Comparison of ENCODE assay signal across 15 cellular contexts in the genomic region with DNA sequence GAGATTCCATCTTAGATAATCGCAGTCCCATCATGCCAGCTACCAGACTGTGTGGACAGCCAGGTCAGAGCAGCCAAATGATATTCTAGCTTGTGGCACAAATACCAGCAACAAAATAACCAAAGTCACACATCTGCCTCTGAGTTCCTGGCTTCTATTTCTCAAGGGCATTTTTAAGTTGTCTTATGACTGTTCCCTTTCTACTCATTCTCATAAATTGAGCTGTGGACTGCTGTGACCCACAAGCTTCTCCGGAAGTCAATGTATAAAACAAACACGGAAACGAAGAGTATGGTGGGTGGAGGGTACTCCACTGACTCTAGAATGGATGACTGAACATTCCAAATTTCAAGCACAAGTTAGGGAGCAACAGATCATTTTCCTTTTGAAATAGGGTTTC. TPM values are rescaled to one million over a fixed set of nuclear protein-coding genes. Genes with fewer than 3 reads are reported as not detected.
DNase-seq lines count a peak whose midpoint lies in the region; ATAC-seq and TF ChIP-seq lines count a peak whose summit lies in the region.
"Had no signal": no experiment of that assay in that cellular context is flagged by ENCODE, and none has a peak within 500 bp of the region (broad histone marks: within the 10 kb centered on the region; RNA-seq: fewer than 3 reads in every experiment).

No MANE protein-coding gene starts in this region.

- no peak overlapping the region for H3K4ac ChIP-seq in mesenchymal stem cell (ENCODE audit: low read depth in 1 of 2, low read length in 2 of 2)

- no peak overlapping the region for H3K4me3 ChIP-seq in mesenchymal stem cell (ENCODE audit: insufficient read depth in 1 of 2, low read depth in 1 of 2, low read length in 2 of 2)

- no peak overlapping the region for H3K14ac ChIP-seq in mesenchymal stem cell (ENCODE audit: low read length in 2 of 2)

- intact Hi-C loops in MCF 10A (cut with micrococcal nuclease): loop anchor here (5.0 kb wide), 1 partner anchor 42 kb away; a partner anchor contains a TSS

- no peak overlapping the region for H3K4me3 Mint-ChIP-seq in MCF 10A (ENCODE audit: unreplicated experiment)
- H3K4me3 Mint-ChIP-seq: naive thymus-derived CD8-positive, alpha-beta T cell; stimulated activated naive CD8-positive, alpha-beta T cell treated with anti-CD3 and anti-CD28 coated beads, Interleukin-15, amount 100 ng/mL, for 72 hours had no signal

- H3K9ac ChIP-seq in mesenchymal stem cell (ENCODE audit: low read length): no peak overlapping the region

- H3K79me1 ChIP-seq in mesenchymal stem cell (replicated peaks; ENCODE audit: low read length, poor library complexity, severe bottlenecking): no peaks in the 10 kb centered on the region

- no peak overlapping the region for H3K27ac Mint-ChIP-seq in MCF 10A (ENCODE audit: low read depth, unreplicated experiment)
- H3K27ac Mint-ChIP-seq: stimulated activated naive CD8-positive, alpha-beta T cell treated with anti-CD3 and anti-CD28 coated beads, Interleukin-15, amount 100 ng/mL, for 72 hours had no signal

- H3K9me3 Mint-ChIP-seq in MCF 10A (ENCODE audit: unreplicated experiment): no peaks in the 10 kb centered on the region
- H3K9me3 Mint-ChIP-seq: naive thymus-derived CD8-positive, alpha-beta T cell; stimulated activated naive CD8-positive, alpha-beta T cell treated with anti-CD3 and anti-CD28 coated beads, Interleukin-15, amount 100 ng/mL, for 72 hours had no signal

- H3K27ac ChIP-seq in mesenchymal stem cell (ENCODE audit: low read length, poor library complexity, severe bottlenecking): peak overlapping the region; percentile 78
- H3K27ac ChIP-seq: HL-60 had no signal

- H3K23ac ChIP-seq in mesenchymal stem cell (ENCODE audit: low read length in 2 of 2): no peak overlapping the region

- 84% methylated on average over 4 of the region's 4 CpGs for WGBS in mesenchymal stem cell

- H3K27me3 Mint-ChIP-seq in MCF 10A (ENCODE audit: insufficient read depth, unreplicated experiment): no peaks in the 10 kb centered on the region
- H3K27me3 Mint-ChIP-seq: stimulated activated naive CD8-positive, alpha-beta T cell treated with anti-CD3 and anti-CD28 coated beads, Interleukin-15, amount 100 ng/mL, for 72 hours had no signal

- DNase-seq in mesenchymal stem cell (no peak), MCF 10A (ENCODE audit: unreplicated experiment) (no peak), SK-N-DZ (ENCODE audit: low spot score) (no peak), middle frontal gyrus (ENCODE audit: extremely low spot score, low spot score) (no peak), DMS114 treated with DMSO at 0.1 percent for 48 hours (lab: John Stamatoyannopoulos, UW; ENCODE audit: unreplicated experiment) (no peak)
- DNase-seq: activated CD8-positive, alpha-beta memory T cell treated with anti-CD3 and anti-CD28 coated beads, Interleukin-2, amount 50 U/mL, for 4 hours; Caco-2; naive thymus-derived CD8-positive, alpha-beta T cell; NCI-H1436; stimulated activated naive CD8-positive, alpha-beta T cell treated with anti-CD3 and anti-CD28 coated beads, Interleukin-15, amount 100 ng/mL, for 72 hours had no signal

- peaks cover 1 to 8% of the 10 kb centered on the region in 2 experiments for H3K36me3 ChIP-seq in mesenchymal stem cell (ENCODE audit: control insufficient read depth in 1 of 2, insufficient read depth in 2 of 2, low read depth in 1 of 2, low read length in 2 of 2)

- H2AFZ ChIP-seq in mesenchymal stem cell (ENCODE audit: low read depth, low read length): no peak overlapping the region

- H3K27me3 ChIP-seq in mesenchymal stem cell (ENCODE audit: control insufficient read depth in 1 of 2, insufficient read depth in 1 of 2, low read length in 2 of 2): no peaks in the 10 kb centered on the region

- H3K9me3 ChIP-seq in mesenchymal stem cell (ENCODE audit: control insufficient read depth, low read length): no peaks in the 10 kb centered on the region
- H3K9me3 ChIP-seq: Caco-2 had no signal

- peaks cover 16% of the 10 kb centered on the region for H3K4me1 Mint-ChIP-seq in MCF 10A (ENCODE audit: insufficient read depth, unreplicated experiment)

- POLR2A ChIA-PET in MCF 10A (lab: Yijun Ruan, JAX): no interaction called here

- no peak overlapping the region for H2BK120ac ChIP-seq in mesenchymal stem cell (ENCODE audit: low read depth, low read length)

- H2BK12ac ChIP-seq in mesenchymal stem cell (ENCODE audit: low read length in 2 of 2): no peak overlapping the region

- ATAC-seq in GM18867 (IDR thresholded peaks at IDR 0.05; ENCODE audit: unreplicated experiment) (peak; percentile 72), GM21723 (IDR thresholded peaks at IDR 0.05; ENCODE audit: unreplicated experiment) (peak; percentile 82), HG03439 (IDR thresholded peaks at IDR 0.05; ENCODE audit: unreplicated experiment) (peak; percentile 66)
- ATAC-seq: esophagus mucosa; naive thymus-derived CD8-positive, alpha-beta T cell; stimulated activated naive CD8-positive, alpha-beta T cell treated with anti-CD3 and anti-CD28 coated beads, Interleukin-15, amount 100 ng/mL, for 72 hours had no signal

- no peak overlapping the region for H4K91ac ChIP-seq in mesenchymal stem cell (ENCODE audit: low read length)

- H4K8ac ChIP-seq in mesenchymal stem cell (ENCODE audit: low read length): no peak overlapping the region

- CTCF ChIA-PET in MCF 10A (lab: Yijun Ruan, JAX): interaction anchor here (1.3 kb wide), 1 partner anchor 36 kb away, joined by 5 read pairs; no protein-coding TSS in a partner anchor

- no peak overlapping the region for H2BK15ac ChIP-seq in mesenchymal stem cell (ENCODE audit: low read depth, poor library complexity, severe bottlenecking)

- peak overlapping the region; percentile 20 for H2AK5ac ChIP-seq in mesenchymal stem cell (ENCODE audit: low read length, severe bottlenecking)

- no peak overlapping the region for H2BK5ac ChIP-seq in mesenchymal stem cell (ENCODE audit: low read depth, low read length, poor library complexity, severe bottlenecking)

- peaks cover 8% of the 10 kb centered on the region for H3K4me1 ChIP-seq in mesenchymal stem cell (ENCODE audit: control insufficient read depth, insufficient read depth, low read depth, low read length)
- H3K4me1 ChIP-seq: Caco-2 had no signal

- no TSS peak for BruUV-seq in MCF 10A (replicated peaks; lab: Mats Ljungman, UMichigan)

- H3K4me2 ChIP-seq in mesenchymal stem cell (ENCODE audit: low read length, poor library complexity, severe bottlenecking): no peak overlapping the region

- no peak for TF ChIP-seq CTCF in MCF 10A (IDR thresholded peaks at IDR 0.05; ENCODE audit: unreplicated experiment)

- H3K18ac ChIP-seq in mesenchymal stem cell (ENCODE audit: low read depth in 1 of 2, low read length in 2 of 2): peak overlapping the region in 1 of 2 experiments; percentile 41

- H3K36me3 Mint-ChIP-seq in MCF 10A (ENCODE audit: insufficient read depth, unreplicated experiment): no peaks in the 10 kb centered on the region

RNA-seq across cellular contexts. Expression of a gene that starts 43.9 kb away (rescaled TPM):
- 15.2 TPM for polyA plus RNA-seq in mesenchymal stem cell (2013, experiment 1 of 2)
- polyA plus RNA-seq in mesenchymal stem cell (2013, experiment 2 of 2): 15.5 TPM
- 1.8 and 3.2 TPM in 2 replicates for total RNA-seq in MCF 10A (2022)
- not detected in 2 replicates for polyA plus RNA-seq in SK-N-DZ (2014; cell fraction: cytosol; rRNA removed)
- polyA plus RNA-seq in SK-N-DZ (2014; cell fraction: nucleus; rRNA removed): not detected in 2 replicates
- total RNA-seq: Caco-2; naive thymus-derived CD8-positive, alpha-beta T cell had no signal
- polyA plus RNA-seq: naive thymus-derived CD8-positive, alpha-beta T cell had no signal
